ENCODE assay signal across 21 cellular contexts in the genomic region with DNA sequence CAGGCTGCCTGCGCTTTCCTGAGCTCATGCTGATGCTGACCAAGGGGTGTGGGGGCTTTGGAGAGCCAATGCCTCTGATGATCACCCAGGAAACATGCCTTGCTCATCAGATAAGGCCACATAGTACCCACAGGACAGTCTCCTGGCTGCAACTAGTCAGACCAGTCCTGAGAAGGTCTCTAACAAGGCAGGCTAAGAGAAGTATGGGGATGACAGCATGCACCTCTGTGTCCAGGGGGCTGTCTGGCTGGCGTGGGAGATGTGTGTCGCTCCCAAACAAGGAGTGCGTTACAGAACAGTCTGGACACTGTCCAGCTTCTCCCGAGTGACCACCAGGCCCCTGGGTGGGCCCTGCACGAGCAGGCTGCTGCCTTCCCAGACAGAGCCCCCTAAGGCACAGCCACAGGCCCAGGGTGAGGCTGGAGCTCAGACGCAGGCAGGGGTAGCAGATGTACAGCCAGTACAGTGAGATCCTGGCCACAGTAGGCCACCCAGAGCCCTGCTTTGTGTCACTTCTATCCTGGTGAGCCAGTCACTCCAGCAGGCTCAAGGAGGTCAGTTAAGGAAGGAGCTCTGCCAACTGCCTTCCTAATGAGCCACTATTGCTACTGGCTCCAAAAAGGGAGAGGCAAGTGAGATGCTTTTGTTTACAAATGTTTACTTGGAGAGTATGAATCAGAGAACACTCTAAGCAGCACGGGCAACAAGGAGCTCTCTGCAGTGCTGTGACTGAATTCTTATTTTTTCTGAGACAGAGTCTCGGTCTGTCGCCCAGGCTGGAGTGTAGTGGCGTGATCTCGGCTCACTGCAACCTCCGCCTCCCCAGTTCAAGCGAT.
DNase-seq lines count a peak whose midpoint lies in the region; ATAC-seq and TF ChIP-seq lines count a peak whose summit lies in the region.
"Had no signal": no experiment of that assay in that cellular context is flagged by ENCODE, and none has a peak within 500 bp of the region (broad histone marks: within the 10 kb centered on the region; RNA-seq: fewer than 3 reads in every experiment).

No MANE protein-coding gene starts in this region.

- DNase-seq in AG04450 (ENCODE audit: low read depth, low spot score): peak; percentile 56
- peak; percentile 32 for DNase-seq in GM04503 (ENCODE audit: low read depth)
- DNase-seq in central memory CD8-positive, alpha-beta T cell (ENCODE audit: low spot score in 2 of 2): no peak
- DNase-seq in memory B cell (ENCODE audit: low spot score in 2 of 2): no peak
- no peak for DNase-seq in NCI-H748 (lab: John Stamatoyannopoulos, UW; ENCODE audit: unreplicated experiment)
- DNase-seq in effector CD4-positive, alpha-beta T cell: no peak
- DNase-seq: 8988T; activated naive CD4-positive, alpha-beta T cell treated with anti-CD3 and anti-CD28 coated beads for 36 hours; gastrocnemius medialis; GDM1; NCI-H2171; NCI-H82; SK-N-SH; T1000; testis had no signal

- no peaks in the 10 kb centered on the region; the same call in 1 of the 2 replicates for H3K9me3 ChIP-seq in AG04450 (ENCODE audit: control insufficient read depth, insufficient read depth, low read length)
- H3K9me3 ChIP-seq: gastrocnemius medialis, SK-N-SH, testis had no signal

- no peak overlapping the region for H3K4me3 Mint-ChIP-seq in central memory CD8-positive, alpha-beta T cell
- H3K4me3 Mint-ChIP-seq in memory B cell: no peak overlapping the region
- H3K4me3 Mint-ChIP-seq: activated naive CD4-positive, alpha-beta T cell treated with anti-CD3 and anti-CD28 coated beads for 36 hours; GM23338; natural killer cell treated with Interleukin-12 subunit alpha and Interleukin-12 subunit beta and Interleukin-15 and Interleukin-18, amount 100 ng/mL, for 72 hours had no signal

- H3K9me3 Mint-ChIP-seq in central memory CD8-positive, alpha-beta T cell: no peaks in the 10 kb centered on the region
- peaks cover 1% of the 10 kb centered on the region for H3K9me3 Mint-ChIP-seq in memory B cell
- H3K9me3 Mint-ChIP-seq: activated naive CD4-positive, alpha-beta T cell treated with anti-CD3 and anti-CD28 coated beads for 36 hours; GM23338; natural killer cell treated with Interleukin-12 subunit alpha and Interleukin-12 subunit beta and Interleukin-15 and Interleukin-18, amount 100 ng/mL, for 72 hours had no signal

- no peak overlapping the region for H3K4me3 ChIP-seq in AG04450 (ENCODE audit: low read depth, low read length)
- H3K4me3 ChIP-seq: gastrocnemius medialis, GM23338, testis had no signal

- TF ChIP-seq CTCF in AG04450 (IDR thresholded peaks at IDR 0.05; ENCODE audit: low read depth, low read length): no peak

- H3K27me3 ChIP-seq in AG04450 (ENCODE audit: control insufficient read depth, insufficient read depth, low read length): no peaks in the 10 kb centered on the region
- H3K27me3 ChIP-seq: gastrocnemius medialis, testis had no signal

- CTCF ChIA-PET in AG04450 (lab: Charles Lee): interaction anchor here (1.0 kb wide), 1 partner anchor 178 kb away, joined by 5 read pairs; no protein-coding TSS in a partner anchor

- peak overlapping the region; percentile 31 for H3K27ac ChIP-seq in AG04450 (ENCODE audit: low read depth, low read length)
- H3K27ac ChIP-seq: KMS-11, testis had no signal

- POLR2A ChIA-PET in AG04450 (lab: Yijun Ruan, JAX): interaction anchor here (1.0 kb wide), 1 partner anchor 213 kb away, joined by 3 read pairs; a partner anchor contains a TSS

- H3K27ac Mint-ChIP-seq in central memory CD8-positive, alpha-beta T cell (ENCODE audit: low read depth): peak overlapping the region; percentile 30
- peak overlapping the region; percentile 98 for H3K27ac Mint-ChIP-seq in memory B cell
- H3K27ac Mint-ChIP-seq: activated naive CD4-positive, alpha-beta T cell treated with anti-CD3 and anti-CD28 coated beads for 36 hours; GM23338 had no signal

- no peaks in the 10 kb centered on the region for H3K27me3 Mint-ChIP-seq in central memory CD8-positive, alpha-beta T cell
- H3K27me3 Mint-ChIP-seq in memory B cell: no peaks in the 10 kb centered on the region
- H3K27me3 Mint-ChIP-seq: natural killer cell treated with Interleukin-12 subunit alpha and Interleukin-12 subunit beta and Interleukin-15 and Interleukin-18, amount 100 ng/mL, for 72 hours had no signal

- H3K4me1 Mint-ChIP-seq in central memory CD8-positive, alpha-beta T cell: no peaks in the 10 kb centered on the region
- peaks cover 31% of the 10 kb centered on the region for H3K4me1 Mint-ChIP-seq in memory B cell
- H3K4me1 Mint-ChIP-seq: GM23338 had no signal

- peaks cover 27% of the 10 kb centered on the region for H3K36me3 Mint-ChIP-seq in central memory CD8-positive, alpha-beta T cell (ENCODE audit: insufficient read depth)
- peaks cover 34% of the 10 kb centered on the region for H3K36me3 Mint-ChIP-seq in memory B cell

- ATAC-seq in central memory CD8-positive, alpha-beta T cell (replicated peaks; ENCODE audit: extremely low read depth, poor library complexity, severe bottlenecking): no peak
- ATAC-seq in memory B cell (ENCODE audit: low read depth) (no peak), HG03139 (IDR thresholded peaks at IDR 0.05; ENCODE audit: unreplicated experiment) (no peak), HG02852 (IDR thresholded peaks at IDR 0.05; ENCODE audit: unreplicated experiment) (no peak)
- ATAC-seq: GM23338; natural killer cell treated with Interleukin-12 subunit alpha and Interleukin-12 subunit beta and Interleukin-15 and Interleukin-18, amount 100 ng/mL, for 72 hours; Panc1 had no signal

Comparison
In these comparisons a context has a peak if more than half of its experiments do, and no peak if none do; other contexts are left out.
1. DNase-seq: peak in AG04450 (single experiment) and GM04503 (single experiment); none in central memory CD8-positive, alpha-beta T cell (0 of 2), memory B cell (0 of 2), NCI-H748 (single experiment) and effector CD4-positive, alpha-beta T cell (single experiment).